1 cellular context compared by ENCODE assay signal in the genomic region with DNA sequence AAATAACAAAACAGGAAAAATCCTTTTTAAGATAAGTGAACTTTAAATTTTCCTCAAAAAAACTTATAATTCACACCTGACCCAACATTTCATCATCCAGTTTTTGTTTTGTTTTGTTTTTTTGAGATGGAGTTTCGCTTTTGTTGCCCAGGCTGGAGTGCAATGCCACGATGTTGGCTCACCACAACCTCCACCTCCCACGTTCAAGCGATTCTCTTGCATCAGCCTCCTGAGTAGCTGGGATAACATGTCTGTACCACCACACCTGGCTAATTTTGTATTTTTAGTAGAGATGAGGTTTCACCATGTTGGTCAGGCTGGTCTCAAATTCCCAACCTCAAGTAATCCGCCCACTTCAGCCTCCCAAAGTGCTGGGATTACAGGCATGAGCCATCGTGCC. TPM values are rescaled to one million over a fixed set of nuclear protein-coding genes. Genes with fewer than 3 reads are reported as not detected.
"Had no signal": no experiment of that assay in that cellular context is flagged by ENCODE, and none has a peak within 500 bp of the region (broad histone marks: within the 10 kb centered on the region; RNA-seq: fewer than 3 reads in every experiment).

No MANE protein-coding gene starts in this region.

RNA-seq across cellular contexts. Expression of a gene that starts 30.6 kb away (rescaled TPM):
- total RNA-seq: Peyer's patch had no signal
